22 cellular contexts compared by ENCODE assay signal in the genomic region with DNA sequence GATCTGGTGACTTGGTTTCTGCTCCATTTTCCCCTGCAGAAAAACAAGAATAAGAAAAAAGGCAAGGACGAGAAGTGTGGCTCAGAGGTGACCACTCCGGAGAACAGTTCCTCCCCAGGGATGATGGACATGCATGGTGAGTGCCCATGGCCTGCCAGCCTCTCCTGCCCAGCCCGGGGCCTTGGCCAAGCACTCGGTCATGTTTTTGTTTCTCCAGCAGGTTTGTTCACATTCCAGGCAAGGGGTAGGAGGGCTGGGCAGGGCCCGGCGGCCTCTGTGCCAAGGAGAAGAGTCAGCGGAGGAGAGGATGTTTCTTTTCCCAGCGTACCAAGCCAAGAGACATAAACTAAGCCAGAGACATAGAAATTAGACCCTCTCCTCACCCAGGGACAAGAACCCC. TPM values are rescaled to one million over a fixed set of nuclear protein-coding genes. Genes with fewer than 3 reads are reported as not detected.
DNase-seq lines count a peak whose midpoint lies in the region; ATAC-seq, FAIRE-seq and TF ChIP-seq lines count a peak whose summit lies in the region.
"Had no signal": no experiment of that assay in that cellular context is flagged by ENCODE, and none has a peak within 500 bp of the region (broad histone marks: within the 10 kb centered on the region; RNA-seq: fewer than 3 reads in every experiment).

No MANE protein-coding gene starts in this region.

- no peak for FAIRE-seq in frontal cortex (lab: Jason Lieb, UNC)
- FAIRE-seq: GM12892, islet of Langerhans had no signal

- intact Hi-C loops in left lung (cut with DNase I): no loop called here

- H3K27me3 ChIP-seq in left lung (no peaks in the 10 kb centered on the region), thoracic aorta (replicated peaks; ENCODE audit: insufficient read depth) (no peaks in the 10 kb centered on the region), HAP-1 (ENCODE audit: low read depth) (no peaks in the 10 kb centered on the region)
- H3K27me3 ChIP-seq: heart right ventricle had no signal

- H3K9me3 ChIP-seq in left lung (no peaks in the 10 kb centered on the region), thoracic aorta (no peaks in the 10 kb centered on the region), HAP-1 (no peaks in the 10 kb centered on the region)
- H3K9me3 ChIP-seq: heart right ventricle had no signal

- H3K4me3 ChIP-seq in left lung (no peak overlapping the region), thoracic aorta (no peak overlapping the region), HAP-1 (no peak overlapping the region)
- H3K4me3 ChIP-seq: heart right ventricle, smooth muscle cell had no signal

- DNase-seq in HPDE6-E6E7 (ENCODE audit: extremely low spot score): peak; percentile 42
- peak; percentile 89 to 96 for DNase-seq in T47D (ENCODE audit: low read depth in 1 of 2, low spot score in 1 of 2)
- peak in 1 of 2 donors; percentile 79 for DNase-seq in left lung
- DNase-seq in thoracic aorta (ENCODE audit: low spot score): no peak
- no peak for DNase-seq in HAP-1 (ENCODE audit: low spot score in 2 of 2)
- DNase-seq in NCI-H1417 treated with DMSO at 0.1 percent for 48 hours (lab: John Stamatoyannopoulos, UW): no peak
- no peak for DNase-seq in DMS 273 treated with DMSO at 0.1 percent for 48 hours (lab: John Stamatoyannopoulos, UW)
- no peak for DNase-seq in frontal cortex (ENCODE audit: low spot score in 2 of 2)
- DNase-seq: activated CD4-positive, alpha-beta T cell treated with anti-CD3 and anti-CD28 coated beads, Interleukin-2, amount 10 ng/mL, durations not matched to agents 7 days and 5 days; amniotic stem cell; CD4-positive, alpha-beta memory T cell; effector CD4-positive, alpha-beta T cell; heart right ventricle; KG1; midbrain; NCI-H1105 treated with DMSO at 0.1 percent for 48 hours; NCI-H2107; NCI-H524; stimulated activated CD4-positive, alpha-beta T cell treated with anti-CD3 and anti-CD28 coated beads, Interleukin-4, amount 100 ng/mL, for 24 hours had no signal

- in situ Hi-C loops in T47D (cut with HindIII; ENCODE audit: low pct_unique_long_range_greater_than_20kb, low sequenced_read_pairs): no loop called here
- in situ Hi-C loops in HAP-1 (cut with MboI; ENCODE audit: low sequenced_read_pairs): no loop called here

- H3K36me3 ChIP-seq in left lung (peaks cover 0 to 8% of the 10 kb centered on the region in 2 donors), thoracic aorta (peaks cover 21% of the 10 kb centered on the region), HAP-1 (replicated peaks) (peaks cover 20% of the 10 kb centered on the region)

- H3K27ac ChIP-seq in left lung (no peak overlapping the region), thoracic aorta (peak overlapping the region; percentile 51 to 57)
- H3K27ac ChIP-seq: heart right ventricle had no signal

- ATAC-seq in left lung: peak; percentile 94
- ATAC-seq in thoracic aorta (ENCODE audit: insufficient number of reproducible peaks, low FRiP score, low read depth): no peak

- H3K4me1 ChIP-seq in left lung: peaks cover 0 to 3% of the 10 kb centered on the region in 2 donors
- H3K4me1 ChIP-seq in thoracic aorta (ENCODE audit: control insufficient read depth in 1 of 2, low read depth in 2 of 2): peaks cover 11 to 18% of the 10 kb centered on the region in 2 donors
- no peaks in the 10 kb centered on the region for H3K4me1 ChIP-seq in HAP-1

- TF ChIP-seq CTCF in left lung (IDR thresholded peaks at IDR 0.05) (no peak), thoracic aorta (IDR thresholded peaks at IDR 0.05) (no peak)

RNA-seq across cellular contexts. Expression of a gene that starts 13.6 kb away (rescaled TPM):
- total RNA-seq in left lung: 10 to 100 TPM in 1 of 2 donors, 1 to 10 TPM in 1; 7.0 to 11.1 TPM
- total RNA-seq in thoracic aorta: 10 to 100 TPM in 1 of 2 donors, 1 to 10 TPM in 1; 9.6 to 12.9 TPM
- 88.0 TPM for total RNA-seq in frontal cortex

RNA-seq across cellular contexts. Expression of a gene that starts 43.3 kb away (rescaled TPM):
- total RNA-seq in left lung (10 to 100 TPM; 48.1 to 62.6 TPM), thoracic aorta (10 to 100 TPM; 35.5 to 50.3 TPM), frontal cortex (6.9 TPM)

Comparison
In these comparisons a context has a peak if more than half of its experiments do, and no peak if none do; other contexts are left out.
1. DNase-seq: peak in HPDE6-E6E7 (single experiment) and T47D (2 of 2); none in thoracic aorta (single experiment), HAP-1 (0 of 2), NCI-H1417 treated with DMSO at 0.1 percent for 48 hours (single experiment), DMS 273 treated with DMSO at 0.1 percent for 48 hours (single experiment) and frontal cortex (0 of 2).
2. H3K27ac ChIP-seq: peak in thoracic aorta (2 of 2); none in left lung (0 of 2).